13 cellular contexts compared by ENCODE assay signal in the genomic region with DNA sequence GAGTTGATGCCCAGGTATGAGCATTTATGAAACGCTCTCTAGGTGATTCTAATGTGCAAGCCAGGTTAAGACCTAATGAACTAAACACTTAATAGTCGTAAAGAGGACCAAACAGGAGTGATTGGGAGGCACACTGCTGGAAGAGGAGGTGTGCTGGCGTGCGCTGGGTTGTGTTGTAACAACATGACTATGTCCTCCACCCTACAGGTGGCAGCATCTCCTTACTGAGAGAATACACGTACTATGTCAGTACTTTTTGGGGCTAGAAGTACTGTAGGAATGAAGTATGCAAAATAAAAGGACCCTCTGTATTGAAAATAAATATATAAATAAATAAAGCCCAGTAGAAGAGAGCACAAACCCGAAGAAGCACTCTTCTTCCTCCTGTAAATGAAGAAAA. TPM values are rescaled to one million over a fixed set of nuclear protein-coding genes. Genes with fewer than 3 reads are reported as not detected.
A peak's percentile ranks its signal among the peaks of the same experiment; 100 is the strongest.
DNase-seq lines count a peak whose midpoint lies in the region; ATAC-seq, FAIRE-seq and TF ChIP-seq lines count a peak whose summit lies in the region.
"Had no signal": no experiment of that assay in that cellular context is flagged by ENCODE, and none has a peak within 500 bp of the region (broad histone marks: within the 10 kb centered on the region; RNA-seq: fewer than 3 reads in every experiment).

No MANE protein-coding gene starts in this region.

- H4K20me1 ChIP-seq in HepG2 (ENCODE audit: insufficient read depth, low read length): no peaks in the 10 kb centered on the region

- FAIRE-seq in D721Med (lab: Jason Lieb, UNC) (no peak), HepG2 (lab: Jason Lieb, UNC) (no peak)

- H3K9me3 ChIP-seq in HepG2 (ENCODE audit: low read length): no peaks in the 10 kb centered on the region
- H3K9me3 ChIP-seq: transverse colon had no signal

- peaks cover 10 to 25% of the 10 kb centered on the region in 2 experiments; a peak in 4 of 5 replicates for H3K36me3 ChIP-seq in HepG2 (replicated peaks in 1 of 2; ENCODE audit: control insufficient read depth in 1 of 2, insufficient read depth in 2 of 2, low read length in 2 of 2)

- H3K4me3 ChIP-seq in astrocyte of the spinal cord (ENCODE audit: low read depth, low read length) (no peak overlapping the region), HepG2 (replicated peaks in 1 of 3; ENCODE audit: insufficient read depth in 1 of 3, low read depth in 2 of 3, low read length in 3 of 3) (no peak overlapping the region)
- H3K4me3 ChIP-seq: transverse colon had no signal

- no peak for TF ChIP-seq RAD21 in HepG2 (CRISPR knock-in tag; IDR thresholded peaks at IDR 0.05)

- POLR2A ChIA-PET in HepG2 (lab: Yijun Ruan, JAX): interaction anchor here (0.7 kb wide), 1 partner anchor 160 kb away, joined by 5 read pairs; no protein-coding TSS in a partner anchor

- in situ Hi-C loops in astrocyte of the spinal cord (cut with HindIII; ENCODE audit: low sequenced_read_pairs) (no loop called here), HepG2 (cut with HindIII; ENCODE audit: extremely low pct_ligation_motif_present, low pct_unique_long_range_greater_than_20kb) (no loop called here)

- TF ChIP-seq EP300 in HepG2 (IDR thresholded peaks at IDR 0.05; ENCODE audit: low read depth in 2 of 2, low read length in 2 of 2) (no peak), HepG2 (CRISPR knock-in tag; IDR thresholded peaks at IDR 0.05; ENCODE audit: borderline replicate concordance) (no peak)

- ATAC-seq in HepG2 (peak; percentile 62), HG03439 (IDR thresholded peaks at IDR 0.05; ENCODE audit: unreplicated experiment) (no peak), HG03039 (IDR thresholded peaks at IDR 0.05; ENCODE audit: unreplicated experiment) (no peak)

- H3K4me1 ChIP-seq in HepG2 (ENCODE audit: insufficient read depth, low read length): no peaks in the 10 kb centered on the region
- H3K4me1 ChIP-seq: transverse colon had no signal

- H3K9ac ChIP-seq in HepG2 (ENCODE audit: insufficient read depth, low read depth, low read length): no peak overlapping the region

- H3K79me2 ChIP-seq in HepG2 (ENCODE audit: insufficient read depth, low read length): no peaks in the 10 kb centered on the region

- no peak for DNase-seq in D721Med (ENCODE audit: insufficient read length, low spot score)
- peak; percentile 60 for DNase-seq in Kasumi-1 (lab: John Stamatoyannopoulos, UW)
- DNase-seq in astrocyte of the spinal cord (ENCODE audit: low read depth, low spot score): peak; percentile 9
- DNase-seq in HepG2 (ENCODE audit: low spot score): peak; percentile 23
- DNase-seq in SHP77 (lab: John Stamatoyannopoulos, UW): no peak
- no peak for DNase-seq in HPDE6-E6E7 (ENCODE audit: extremely low spot score)
- DNase-seq: activated T-cell treated with anti-CD3 and anti-CD28 coated beads, Interleukin-2, amount 50 U/mL, for 72 hours; cortex of kidney; NCI-H2227 treated with DMSO at 0.1 percent for 48 hours; transverse colon had no signal

- no TSS peak for BruUV-seq in HepG2 (replicated peaks; lab: Mats Ljungman, UMichigan)

- H3K4me2 ChIP-seq in HepG2 (ENCODE audit: low read depth, low read length): no peak overlapping the region

- no peaks in the 10 kb centered on the region for H3K27me3 ChIP-seq in HepG2 (ENCODE audit: control insufficient read depth in 1 of 2, insufficient read depth in 2 of 2, low read length in 2 of 2)
- H3K27me3 ChIP-seq: transverse colon had no signal

- no peak for TF ChIP-seq POLR2A in HepG2 (IDR thresholded peaks at IDR 0.05; ENCODE audit: insufficient read depth in 1 of 2, low read depth in 2 of 2, low read length in 2 of 2)

- CTCF ChIA-PET in HepG2 (lab: Yijun Ruan, JAX; ENCODE audit: low intra/inter-chr PET ratio, low total read pairs): no interaction called here

- intact Hi-C loops in HepG2 (cut with micrococcal nuclease; ENCODE audit: unreplicated experiment): no loop called here

- H2AFZ ChIP-seq in HepG2 (ENCODE audit: low read length): no peak overlapping the region

- H3K27ac ChIP-seq in HepG2 (ENCODE audit: extremely low read length, insufficient read depth, low read length): no peak overlapping the region
- H3K27ac ChIP-seq: HL-60, transverse colon had no signal

- TF ChIP-seq CTCF in D721Med (IDR thresholded peaks at IDR 0.05; ENCODE audit: insufficient read depth, missing control alignments): peak; percentile 9
- TF ChIP-seq CTCF in astrocyte of the spinal cord (IDR thresholded peaks at IDR 0.05; ENCODE audit: low read depth, low read length): peak; percentile 25
- peak; percentile 42 for TF ChIP-seq CTCF in HepG2 (CRISPR knock-in tag; IDR thresholded peaks at IDR 0.05)

- WGBS in HepG2 (ENCODE audit: low lambda C conversion rate): 82% methylated on average over 6 of the region's 6 CpGs

RNA-seq across cellular contexts. Expression of gene C6orf89, which starts 11.9 kb away (rescaled TPM):
- 23.9 and 32.2 TPM in 2 replicates for total RNA-seq in HepG2 (2016; rRNA removed; fragmentation: Illumina TruSeq; extraction: Trizol)
- 7.9 and 8.2 TPM in 2 replicates for total RNA-seq in HepG2 (2016; cell fraction: cytosol; rRNA removed; fragmentation: Illumina TruSeq; extraction: Trizol; ENCODE audit: low read depth)
- 22.0 and 33.0 TPM in 2 replicates for total RNA-seq in HepG2 (2016; cell fraction: insoluble cytoplasmic fraction; rRNA removed; fragmentation: Illumina TruSeq; extraction: Trizol)
- 14.6 and 15.0 TPM in 2 replicates for total RNA-seq in HepG2 (2016; cell fraction: membrane; rRNA removed; fragmentation: Illumina TruSeq; extraction: Trizol)
- total RNA-seq in HepG2 (2016; cell fraction: nucleus; rRNA removed; fragmentation: Illumina TruSeq; extraction: Trizol): 25.4 and 27.7 TPM in 2 replicates
- polyA plus RNA-seq in HepG2 (2011; rRNA removed): 22.1 and 26.0 TPM in 2 replicates
- 11.4 and 16.3 TPM in 2 replicates for polyA plus RNA-seq in HepG2 (2011; cell fraction: cytosol; rRNA removed)
- 12.6 and 14.7 TPM in 2 replicates for polyA plus RNA-seq in HepG2 (2011; cell fraction: nucleus; rRNA removed)
- 24.1 and 25.8 TPM in 2 replicates for polyA plus RNA-seq in HepG2 (2012)
- polyA plus RNA-seq in HepG2 (2016; cell fraction: cytosol; fragmentation: Illumina TruSeq; extraction: Trizol; ENCODE audit: low read depth): 6.6 and 6.8 TPM in 2 replicates
- polyA plus RNA-seq in HepG2 (2016; cell fraction: insoluble cytoplasmic fraction; fragmentation: Illumina TruSeq; extraction: Trizol; ENCODE audit: low read depth): 16.8 and 19.4 TPM in 2 replicates
- polyA plus RNA-seq in HepG2 (2016; cell fraction: membrane; fragmentation: Illumina TruSeq; extraction: Trizol; ENCODE audit: low read depth): 10.3 and 12.1 TPM in 2 replicates
- 31.1 and 31.6 TPM in 2 replicates for polyA plus RNA-seq in HepG2 (2016; cell fraction: nucleus; fragmentation: Illumina TruSeq; extraction: Trizol; ENCODE audit: insufficient read depth, low read depth)
- 18.1 and 18.8 TPM in 2 replicates for polyA minus RNA-seq in HepG2 (2011; rRNA and poly(A)+ RNA removed; ENCODE audit: low replicate concordance)
- 7.6 and 13.6 TPM in 2 replicates for polyA minus RNA-seq in HepG2 (2011; cell fraction: cytosol; rRNA and poly(A)+ RNA removed)
- polyA minus RNA-seq in HepG2 (2011; cell fraction: nucleus; rRNA and poly(A)+ RNA removed): 6.8 and 8.6 TPM in 2 replicates

RNA-seq across cellular contexts. Expression of gene PPIL1, which starts 23.0 kb away (rescaled TPM):
- 144 and 202 TPM in 2 replicates for total RNA-seq in HepG2 (2016; rRNA removed; fragmentation: Illumina TruSeq; extraction: Trizol)
- 18.7 and 21.1 TPM in 2 replicates for total RNA-seq in HepG2 (2016; cell fraction: cytosol; rRNA removed; fragmentation: Illumina TruSeq; extraction: Trizol; ENCODE audit: low read depth)
- 144 and 223 TPM in 2 replicates for total RNA-seq in HepG2 (2016; cell fraction: insoluble cytoplasmic fraction; rRNA removed; fragmentation: Illumina TruSeq; extraction: Trizol)
- total RNA-seq in HepG2 (2016; cell fraction: membrane; rRNA removed; fragmentation: Illumina TruSeq; extraction: Trizol): 75.0 TPM in 2 replicates
- 60.3 and 65.1 TPM in 2 replicates for total RNA-seq in HepG2 (2016; cell fraction: nucleus; rRNA removed; fragmentation: Illumina TruSeq; extraction: Trizol)
- 59.0 and 74.2 TPM in 2 replicates for polyA plus RNA-seq in HepG2 (2011; rRNA removed)
- 53.5 and 73.2 TPM in 2 replicates for polyA plus RNA-seq in HepG2 (2011; cell fraction: cytosol; rRNA removed)
- 9.9 and 13.8 TPM in 2 replicates for polyA plus RNA-seq in HepG2 (2011; cell fraction: nucleus; rRNA removed)
- polyA plus RNA-seq in HepG2 (2012): 62.2 and 66.4 TPM in 2 replicates
- 20.3 and 21.1 TPM in 2 replicates for polyA plus RNA-seq in HepG2 (2016; cell fraction: cytosol; fragmentation: Illumina TruSeq; extraction: Trizol; ENCODE audit: low read depth)
- 209 and 228 TPM in 2 replicates for polyA plus RNA-seq in HepG2 (2016; cell fraction: insoluble cytoplasmic fraction; fragmentation: Illumina TruSeq; extraction: Trizol; ENCODE audit: low read depth)
- polyA plus RNA-seq in HepG2 (2016; cell fraction: membrane; fragmentation: Illumina TruSeq; extraction: Trizol; ENCODE audit: low read depth): 57.0 and 58.9 TPM in 2 replicates
- polyA plus RNA-seq in HepG2 (2016; cell fraction: nucleus; fragmentation: Illumina TruSeq; extraction: Trizol; ENCODE audit: insufficient read depth, low read depth): 73.7 and 81.3 TPM in 2 replicates
- polyA minus RNA-seq in HepG2 (2011; rRNA and poly(A)+ RNA removed; ENCODE audit: low replicate concordance): 69.1 and 72.7 TPM in 2 replicates
- polyA minus RNA-seq in HepG2 (2011; cell fraction: cytosol; rRNA and poly(A)+ RNA removed): 31.7 and 39.2 TPM in 2 replicates
- 17.1 and 20.0 TPM in 2 replicates for polyA minus RNA-seq in HepG2 (2011; cell fraction: nucleus; rRNA and poly(A)+ RNA removed)

RNA-seq across cellular contexts. Expression of gene PI16, which starts 56.9 kb away (rescaled TPM):
- not detected in 2 replicates for total RNA-seq in HepG2 (2016; rRNA removed; fragmentation: Illumina TruSeq; extraction: Trizol)
- not detected in 2 replicates for total RNA-seq in HepG2 (2016; cell fraction: cytosol; rRNA removed; fragmentation: Illumina TruSeq; extraction: Trizol; ENCODE audit: low read depth)
- total RNA-seq in HepG2 (2016; cell fraction: insoluble cytoplasmic fraction; rRNA removed; fragmentation: Illumina TruSeq; extraction: Trizol): not detected in 2 replicates
- total RNA-seq in HepG2 (2016; cell fraction: membrane; rRNA removed; fragmentation: Illumina TruSeq; extraction: Trizol): not detected in 2 replicates
- not detected in 2 replicates for total RNA-seq in HepG2 (2016; cell fraction: nucleus; rRNA removed; fragmentation: Illumina TruSeq; extraction: Trizol)
- not detected in 2 replicates for polyA plus RNA-seq in HepG2 (2011; rRNA removed)
- polyA plus RNA-seq in HepG2 (2011; cell fraction: cytosol; rRNA removed): not detected in 2 replicates
- not detected in 2 replicates for polyA plus RNA-seq in HepG2 (2011; cell fraction: nucleus; rRNA removed)
- polyA plus RNA-seq in HepG2 (2012): not detected in 2 replicates
- polyA plus RNA-seq in HepG2 (2016; cell fraction: cytosol; fragmentation: Illumina TruSeq; extraction: Trizol; ENCODE audit: low read depth): not detected in 2 replicates
- not detected in 2 replicates for polyA plus RNA-seq in HepG2 (2016; cell fraction: insoluble cytoplasmic fraction; fragmentation: Illumina TruSeq; extraction: Trizol; ENCODE audit: low read depth)
- not detected in 2 replicates for polyA plus RNA-seq in HepG2 (2016; cell fraction: membrane; fragmentation: Illumina TruSeq; extraction: Trizol; ENCODE audit: low read depth)
- not detected in 2 replicates for polyA plus RNA-seq in HepG2 (2016; cell fraction: nucleus; fragmentation: Illumina TruSeq; extraction: Trizol; ENCODE audit: insufficient read depth, low read depth)
- polyA minus RNA-seq in HepG2 (2011; rRNA and poly(A)+ RNA removed; ENCODE audit: low replicate concordance): 0.33 TPM in 1 of 2 replicates, not detected in the other
- not detected in 2 replicates for polyA minus RNA-seq in HepG2 (2011; cell fraction: cytosol; rRNA and poly(A)+ RNA removed)
- polyA minus RNA-seq in HepG2 (2011; cell fraction: nucleus; rRNA and poly(A)+ RNA removed): not detected in 2 replicates

RNA-seq across cellular contexts. Expression of gene CPNE5, which starts 58.4 kb away (rescaled TPM):
- not detected in 2 replicates for total RNA-seq in HepG2 (2016; rRNA removed; fragmentation: Illumina TruSeq; extraction: Trizol)
- not detected in 2 replicates for total RNA-seq in HepG2 (2016; cell fraction: cytosol; rRNA removed; fragmentation: Illumina TruSeq; extraction: Trizol; ENCODE audit: low read depth)
- total RNA-seq in HepG2 (2016; cell fraction: insoluble cytoplasmic fraction; rRNA removed; fragmentation: Illumina TruSeq; extraction: Trizol): not detected in 2 replicates
- total RNA-seq in HepG2 (2016; cell fraction: membrane; rRNA removed; fragmentation: Illumina TruSeq; extraction: Trizol): not detected in 2 replicates
- total RNA-seq in HepG2 (2016; cell fraction: nucleus; rRNA removed; fragmentation: Illumina TruSeq; extraction: Trizol): not detected in 2 replicates
- 0.10 and 0.16 TPM in 2 replicates for polyA plus RNA-seq in HepG2 (2011; rRNA removed)
- polyA plus RNA-seq in HepG2 (2011; cell fraction: cytosol; rRNA removed): 0.15 TPM in 1 of 2 replicates, not detected in the other
- polyA plus RNA-seq in HepG2 (2011; cell fraction: nucleus; rRNA removed): 0.36 and 0.40 TPM in 2 replicates
- 0.05 and 0.16 TPM in 2 replicates for polyA plus RNA-seq in HepG2 (2012)
- polyA plus RNA-seq in HepG2 (2016; cell fraction: cytosol; fragmentation: Illumina TruSeq; extraction: Trizol; ENCODE audit: low read depth): not detected in 2 replicates
- polyA plus RNA-seq in HepG2 (2016; cell fraction: insoluble cytoplasmic fraction; fragmentation: Illumina TruSeq; extraction: Trizol; ENCODE audit: low read depth): not detected in 2 replicates
- polyA plus RNA-seq in HepG2 (2016; cell fraction: membrane; fragmentation: Illumina TruSeq; extraction: Trizol; ENCODE audit: low read depth): not detected in 2 replicates
- not detected in 2 replicates for polyA plus RNA-seq in HepG2 (2016; cell fraction: nucleus; fragmentation: Illumina TruSeq; extraction: Trizol; ENCODE audit: insufficient read depth, low read depth)
- polyA minus RNA-seq in HepG2 (2011; rRNA and poly(A)+ RNA removed; ENCODE audit: low replicate concordance): 0.26 TPM in 1 of 2 replicates, not detected in the other
- not detected in 2 replicates for polyA minus RNA-seq in HepG2 (2011; cell fraction: cytosol; rRNA and poly(A)+ RNA removed)
- not detected in 2 replicates for polyA minus RNA-seq in HepG2 (2011; cell fraction: nucleus; rRNA and poly(A)+ RNA removed)

Comparison
In these comparisons a context has a peak if more than half of its experiments do, and no peak if none do; other contexts are left out.
1. DNase-seq: peak in Kasumi-1 (2 of 2), astrocyte of the spinal cord (single experiment) and HepG2 (single experiment); none in D721Med (single experiment), SHP77 (0 of 2) and HPDE6-E6E7 (single experiment).
2. Peak in every context shown above with its lines, with median percentiles within 50 percentile points of each other: CTCF ChIP-seq.